Comparison of ENCODE assay signal across 8 cellular contexts in the genomic region with DNA sequence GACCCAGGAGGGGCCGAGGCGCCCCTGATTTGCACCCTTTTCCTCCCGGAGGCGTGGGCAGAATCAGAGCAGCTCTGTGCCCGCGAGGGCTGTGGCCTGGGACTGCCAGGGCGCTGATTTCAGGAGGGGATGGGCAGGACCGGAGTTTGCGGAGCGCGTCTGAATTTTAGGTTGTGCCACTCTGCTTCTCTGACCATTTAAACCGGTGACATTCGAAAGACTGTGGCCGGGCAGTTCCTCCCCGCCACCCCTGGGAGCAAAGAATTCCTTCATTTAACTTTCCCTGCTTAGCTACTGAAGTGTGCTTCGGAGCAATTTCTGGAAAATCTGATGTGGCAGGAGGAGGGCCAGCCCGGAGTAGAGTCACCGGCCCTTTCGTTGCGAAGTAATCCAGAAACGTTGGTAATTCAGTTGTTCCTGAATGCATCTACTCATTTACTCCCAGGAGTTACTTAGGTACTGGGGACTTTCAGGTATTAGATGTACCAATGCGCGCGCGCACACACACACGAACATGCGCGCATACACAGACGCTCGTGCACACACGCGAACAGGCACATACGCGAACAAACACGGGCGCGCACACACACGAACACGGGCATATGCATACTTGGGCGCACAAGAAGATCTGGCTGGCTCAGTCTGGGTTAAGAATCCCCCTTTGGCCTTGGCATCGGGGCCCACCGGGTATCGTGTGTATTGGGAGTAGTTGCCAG. TPM values are rescaled to one million over a fixed set of nuclear protein-coding genes. Genes with fewer than 3 reads are reported as not detected.
DNase-seq lines count a peak whose midpoint lies in the region; ATAC-seq and TF ChIP-seq lines count a peak whose summit lies in the region.

No MANE protein-coding gene starts in this region.

- POLR2A ChIA-PET in Panc1 (lab: Charles Lee): no interaction called here

- in situ Hi-C loops in Panc1 (cut with HindIII; ENCODE audit: low pct_unique_long_range_greater_than_20kb, low sequenced_read_pairs): no loop called here

- peak; percentile 71 for ATAC-seq in Panc1
- no peak for ATAC-seq in GM18909 (IDR thresholded peaks at IDR 0.05; ENCODE audit: poor library complexity, unreplicated experiment)
- ATAC-seq in GM18858 (IDR thresholded peaks at IDR 0.05; ENCODE audit: unreplicated experiment): no peak

- no peaks in the 10 kb centered on the region; the same call in 1 of the 2 replicates for H3K4me1 ChIP-seq in Panc1 (ENCODE audit: control insufficient read depth, insufficient read depth, low read length)

- no peak overlapping the region for H3K27ac ChIP-seq in Panc1 (ENCODE audit: low read length)

- DNase-seq in activated CD4-positive, alpha-beta T cell treated with anti-CD3 and anti-CD28 coated beads for 48 hours: peak; percentile 52
- DNase-seq in activated CD4-positive, alpha-beta T cell treated with anti-CD3 and anti-CD28 coated beads for 4 hours: no peak
- DNase-seq in Panc1 (ENCODE audit: low read depth, low spot score) (no peak), choroid plexus epithelial cell (ENCODE audit: low read depth) (peak; percentile 51), left kidney (ENCODE audit: low read depth, low spot score) (peak; percentile 87)
- DNase-seq in stimulated activated CD4-positive, alpha-beta T cell treated with anti-CD3 and anti-CD28 coated beads, Interleukin-4, amount 100 ng/mL, for 1 hour: peak; percentile 11

- intact Hi-C loops in Panc1 (cut with micrococcal nuclease; ENCODE audit: unreplicated experiment): no loop called here

- H3K27me3 ChIP-seq in Panc1 (ENCODE audit: control insufficient read depth, insufficient read depth, low read length): peaks cover 23% of the 10 kb centered on the region

- no peaks in the 10 kb centered on the region for H3K9me3 ChIP-seq in Panc1 (ENCODE audit: control insufficient read depth, insufficient read depth, low read depth, low read length)

- no peak for TF ChIP-seq CTCF in Panc1 (IDR thresholded peaks at IDR 0.05)
- TF ChIP-seq CTCF in choroid plexus epithelial cell (conservative IDR thresholded peaks at IDR 0.05; ENCODE audit: low read depth, low read length): no peak

- H3K36me3 ChIP-seq in Panc1 (ENCODE audit: control insufficient read depth, insufficient read depth, low read length): no peaks in the 10 kb centered on the region

- CTCF ChIA-PET in Panc1 (lab: Charles Lee): no interaction called here

- H3K4me3 ChIP-seq in Panc1 (ENCODE audit: low read depth in 2 of 2, low read length in 2 of 2): peak overlapping the region; percentile 49 to 55
- peak overlapping the region; percentile 67 for H3K4me3 ChIP-seq in choroid plexus epithelial cell (ENCODE audit: low read depth, low read length)

- BruUV-seq in Panc1 (replicated peaks; lab: Mats Ljungman, UMichigan): no TSS peak

RNA-seq across cellular contexts. Expression of gene CCDC170, which starts 0.6 kb away (rescaled TPM):
- total RNA-seq in Panc1 (2021; ENCODE audit: unreplicated experiment): not detected
- polyA plus RNA-seq in Panc1 (2012; ENCODE audit: insufficient read length): not detected

RNA-seq across cellular contexts. Expression of gene RMND1, which starts 42.5 kb away (rescaled TPM):
- 16.1 TPM for total RNA-seq in Panc1 (2021; ENCODE audit: unreplicated experiment)
- polyA plus RNA-seq in Panc1 (2012; ENCODE audit: insufficient read length): 6.2 TPM

Comparison
In these comparisons a context has a peak if more than half of its experiments do, and no peak if none do; other contexts are left out.
1. DNase-seq: peak in activated CD4-positive, alpha-beta T cell treated with anti-CD3 and anti-CD28 coated beads for 48 hours (single experiment), choroid plexus epithelial cell (single experiment), left kidney (single experiment) and stimulated activated CD4-positive, alpha-beta T cell treated with anti-CD3 and anti-CD28 coated beads, Interleukin-4, amount 100 ng/mL, for 1 hour (single experiment); none in activated CD4-positive, alpha-beta T cell treated with anti-CD3 and anti-CD28 coated beads for 4 hours (0 of 2) and Panc1 (single experiment).